12 cellular contexts compared by ENCODE assay signal in genomic region chr9:35517552-35518211, GRCh38. TPM values are rescaled to one million over a fixed set of nuclear protein-coding genes. Genes with fewer than 3 reads are reported as not detected.
DNase-seq lines count a peak whose midpoint lies in the region; ATAC-seq, FAIRE-seq and TF ChIP-seq lines count a peak whose summit lies in the region.
"Had no signal": no experiment of that assay in that cellular context is flagged by ENCODE, and none has a peak within 500 bp of the region (broad histone marks: within the 10 kb centered on the region; RNA-seq: fewer than 3 reads in every experiment).

No MANE protein-coding gene starts in this region.

- peak overlapping the region; percentile 18 for H3K9ac ChIP-seq in fibroblast of lung (ENCODE audit: insufficient read depth, low read length)

- intact Hi-C loops in heart right ventricle (cut with DNase I) (loop anchor here in 1 of 10 donors (5.0 kb wide), 1 partner anchor 35 kb away; no protein-coding TSS in a partner anchor), left cardiac atrium (cut with DNase I) (no loop called here), pancreas (cut with DNase I) (no loop called here)

- no peak for TF ChIP-seq CTCF in heart right ventricle (IDR thresholded peaks at IDR 0.05)
- TF ChIP-seq CTCF in fibroblast of lung (conservative IDR thresholded peaks at IDR 0.05 in 1 of 2, IDR thresholded peaks at IDR 0.05 in 1 of 2; ENCODE audit: low read depth in 1 of 2, low read length in 2 of 2): no peak
- TF ChIP-seq CTCF in pancreas (IDR thresholded peaks at IDR 0.05): no peak
- no peak for TF ChIP-seq CTCF in GM13977 (IDR thresholded peaks at IDR 0.05; ENCODE audit: extremely low read depth, insufficient read depth, missing control alignments)

- WGBS in heart right ventricle, 2 donors: 96 to 97% methylated on average over 3 of the region's 3 CpGs
- 79 to 81% methylated on average over 3 of the region's 3 CpGs for WGBS in pancreas, 2 donors

- no peak for DNase-seq in heart right ventricle
- DNase-seq in left cardiac atrium: no peak
- no peak for DNase-seq in fibroblast of lung (ENCODE audit: low read depth in 2 of 2)
- DNase-seq in pancreas: peak in 1 of 6 donors; percentile 32
- no peak for DNase-seq in NK-92 treated with Interleukin-12 subunit alpha and Interleukin-12 subunit beta, amount 100 ng/mL, for 24 hours (lab: John Stamatoyannopoulos, UW)
- DNase-seq in occipital lobe (lab: John Stamatoyannopoulos, UW): no peak
- no peak for DNase-seq in GM13977 (ENCODE audit: low spot score)
- DNase-seq: activated CD4-positive, alpha-beta T cell treated with anti-CD3 and anti-CD28 coated beads, Interleukin-2, amount 10 ng/mL, durations not matched to agents 7 days and 5 days; activated naive CD8-positive, alpha-beta T cell treated with anti-CD3 and anti-CD28 coated beads for 36 hours; SHP77 had no signal

- H3K4me1 ChIP-seq in heart right ventricle (peaks cover 31 to 90% (median 65%) of the 10 kb centered on the region in 9 donors), fibroblast of lung (ENCODE audit: control insufficient read depth, extremely low read depth, insufficient read depth, low read length) (peaks cover 59% of the 10 kb centered on the region), pancreas (peaks cover 30 to 37% (median 36%) of the 10 kb centered on the region in 3 donors)

- H3K27me3 ChIP-seq in heart right ventricle: no peaks in the 10 kb centered on the region
- H3K27me3 ChIP-seq in fibroblast of lung (ENCODE audit: control insufficient read depth, insufficient read depth, low read length): no peaks in the 10 kb centered on the region
- H3K27me3 ChIP-seq in pancreas: no peaks in the 10 kb centered on the region

- peak overlapping the region; percentile 79 for H3K4me2 ChIP-seq in fibroblast of lung (ENCODE audit: extremely low read depth, insufficient read depth, low read length)

- no peak for ATAC-seq in heart right ventricle
- no peak for ATAC-seq in left cardiac atrium
- peak; percentile 24 to 56 (median 52) for ATAC-seq in pancreas
- ATAC-seq in GM21576 (IDR thresholded peaks at IDR 0.05; ENCODE audit: unreplicated experiment): no peak
- ATAC-seq: natural killer cell treated with Interleukin-12 subunit alpha and Interleukin-12 subunit beta and Interleukin-15 and Interleukin-18, amount 100 ng/mL, for 72 hours had no signal

- peak overlapping the region in 9 of 10 donors; percentile 21 to 91 (median 79) for H3K27ac ChIP-seq in heart right ventricle
- peak overlapping the region; percentile 88 for H3K27ac ChIP-seq in fibroblast of lung (ENCODE audit: insufficient read depth, low read length)
- H3K27ac ChIP-seq in pancreas: peak overlapping the region; percentile 68 to 82 (median 74)

- H3K79me2 ChIP-seq in fibroblast of lung (ENCODE audit: control insufficient read depth, insufficient read depth, low read length): peaks cover 62% of the 10 kb centered on the region

- H3K36me3 ChIP-seq in heart right ventricle (peaks cover 0 to 4% (median 0%) of the 10 kb centered on the region in 9 donors), fibroblast of lung (ENCODE audit: control insufficient read depth, insufficient read depth, low read length) (no peaks in the 10 kb centered on the region), pancreas (no peaks in the 10 kb centered on the region)

- no peaks in the 10 kb centered on the region for H4K20me1 ChIP-seq in fibroblast of lung (ENCODE audit: control insufficient read depth, extremely low read depth, insufficient read depth, low read length)

- FAIRE-seq in pancreas (lab: Jason Lieb, UNC): no peak

- H3K9me3 ChIP-seq in heart right ventricle (no peaks in the 10 kb centered on the region), fibroblast of lung (ENCODE audit: control insufficient read depth, insufficient read depth, low read depth, low read length) (no peaks in the 10 kb centered on the region), pancreas (no peaks in the 10 kb centered on the region)

- in situ Hi-C loops in GM13977 (cut with MboI; ENCODE audit: low pct_unique_long_range_greater_than_20kb, low sequenced_read_pairs, unreplicated experiment): no loop called here

- no peak overlapping the region for H2AFZ ChIP-seq in fibroblast of lung (ENCODE audit: low read length)

- H3K4me3 ChIP-seq in heart right ventricle (no peak overlapping the region), fibroblast of lung (replicated peaks in 1 of 4; ENCODE audit: control extremely low read depth in 1 of 4, insufficient read depth in 1 of 4, low read depth in 3 of 4, low read length in 4 of 4) (no peak overlapping the region), pancreas (no peak overlapping the region)

RNA-seq across cellular contexts. Expression of gene RUSC2, which starts 27.8 kb away (rescaled TPM):
- 10 to 100 TPM; 22.1 to 34.9 (median 28.2) TPM for total RNA-seq in heart right ventricle
- 10 to 100 TPM; 22.5 to 32.7 TPM for polyA plus RNA-seq in heart right ventricle
- total RNA-seq in left cardiac atrium: 10 to 100 TPM; 32.2 to 43.0 TPM
- 10.0 and 15.5 TPM in 2 replicates for total RNA-seq in fibroblast of lung
- polyA plus RNA-seq in fibroblast of lung: 14.2 and 14.8 TPM in 2 replicates
- polyA plus RNA-seq in fibroblast of lung (2012): 16.0 and 18.2 TPM in 2 replicates
- polyA minus RNA-seq in fibroblast of lung (ENCODE audit: low replicate concordance): 96.8 and 109 TPM in 2 replicates
- total RNA-seq in pancreas: 10 to 100 TPM in 4 of 6 donors, 1 to 10 TPM in 2; 9.0 to 22.1 (median 12.6) TPM
- polyA plus RNA-seq in pancreas: 10 to 100 TPM; 24.0 to 27.1 TPM
- 51.2 TPM for total RNA-seq in occipital lobe

Comparison
In these comparisons a context has a peak if more than half of its experiments do, and no peak if none do; other contexts are left out.
1. ATAC-seq: peak in pancreas (4 of 4); none in heart right ventricle (0 of 8), left cardiac atrium (0 of 2) and GM21576 (single experiment).
2. Peak in every context shown above with its lines, with median percentiles within 50 percentile points of each other: H3K27ac ChIP-seq.